1 cellular context compared by ENCODE assay signal in the genomic region with DNA sequence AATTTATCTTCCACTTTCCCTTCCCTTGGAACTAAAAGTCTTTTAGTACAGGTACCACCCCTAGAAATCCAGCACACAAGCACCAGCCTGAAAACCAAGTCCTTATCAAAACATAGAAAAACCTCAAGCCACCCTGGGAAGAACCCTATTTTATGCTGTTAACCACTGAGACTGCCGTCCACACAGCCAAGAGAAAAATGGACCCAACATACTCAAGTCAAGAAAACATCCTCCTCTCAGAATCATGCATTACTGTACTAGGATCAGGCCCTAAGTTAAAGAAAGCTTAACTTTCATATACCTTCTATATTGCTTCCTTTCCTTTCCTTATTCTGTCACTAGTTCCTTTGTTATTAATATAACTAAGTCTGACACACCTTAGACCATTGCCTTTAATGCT.
TF ChIP-seq lines count a peak whose summit lies in the region.

No MANE protein-coding gene starts in this region.

TF ChIP-seq in GM12878, 131 proteins besides CTCF, POLR2A, EP300 and RAD21:
- TF ChIP-seq RB1 (IDR thresholded peaks at IDR 0.05; ENCODE audit: borderline replicate concordance) (no peak), RUNX3 (IDR thresholded peaks at IDR 0.05; ENCODE audit: low read length) (peak; percentile 35; the same call in 1 of the 2 replicates)
